In genomic region chr20:24164360-24164759, GRCh38 we compare ENCODE assay signal across 1 cellular context.
TF ChIP-seq lines count a peak whose summit lies in the region.

No MANE protein-coding gene starts in this region.

TF ChIP-seq in WTC11, 78 proteins besides CTCF, POLR2A, EP300 and RAD21 (continued from another document):
- TF ChIP-seq ZNF281 (CRISPR knock-in tag; IDR thresholded peaks at IDR 0.05) (no peak), E2F4 (CRISPR knock-in tag; IDR thresholded peaks at IDR 0.05; ENCODE audit: borderline replicate concordance, low read depth) (no peak), E2F1 (CRISPR knock-in tag; IDR thresholded peaks at IDR 0.05) (no peak)
